Comparison of ENCODE assay signal across 1 cellular context in the genomic region with DNA sequence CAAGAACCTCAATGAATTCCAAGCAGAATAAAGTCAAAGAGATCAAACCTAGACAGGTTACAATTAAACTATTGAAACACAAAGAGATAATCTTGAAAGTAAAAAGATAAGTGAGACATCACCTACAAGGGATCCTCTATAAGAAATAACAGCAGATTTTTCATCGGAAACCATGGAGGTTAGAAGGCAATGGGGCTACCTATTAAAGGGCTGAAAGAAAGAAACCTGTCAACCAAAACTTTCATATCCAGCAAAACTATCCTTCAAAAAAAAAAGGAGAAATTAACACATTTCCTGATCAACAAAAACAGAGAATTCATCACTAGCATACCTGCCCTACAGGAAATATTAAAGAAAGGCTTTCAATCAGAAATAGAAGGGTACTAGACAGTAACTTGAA.
TF ChIP-seq lines count a peak whose summit lies in the region.

No MANE protein-coding gene starts in this region.

TF ChIP-seq in GM23338, 12 proteins besides CTCF, POLR2A, EP300 and RAD21 (continued from another document):
- TF ChIP-seq, protein P1, sequence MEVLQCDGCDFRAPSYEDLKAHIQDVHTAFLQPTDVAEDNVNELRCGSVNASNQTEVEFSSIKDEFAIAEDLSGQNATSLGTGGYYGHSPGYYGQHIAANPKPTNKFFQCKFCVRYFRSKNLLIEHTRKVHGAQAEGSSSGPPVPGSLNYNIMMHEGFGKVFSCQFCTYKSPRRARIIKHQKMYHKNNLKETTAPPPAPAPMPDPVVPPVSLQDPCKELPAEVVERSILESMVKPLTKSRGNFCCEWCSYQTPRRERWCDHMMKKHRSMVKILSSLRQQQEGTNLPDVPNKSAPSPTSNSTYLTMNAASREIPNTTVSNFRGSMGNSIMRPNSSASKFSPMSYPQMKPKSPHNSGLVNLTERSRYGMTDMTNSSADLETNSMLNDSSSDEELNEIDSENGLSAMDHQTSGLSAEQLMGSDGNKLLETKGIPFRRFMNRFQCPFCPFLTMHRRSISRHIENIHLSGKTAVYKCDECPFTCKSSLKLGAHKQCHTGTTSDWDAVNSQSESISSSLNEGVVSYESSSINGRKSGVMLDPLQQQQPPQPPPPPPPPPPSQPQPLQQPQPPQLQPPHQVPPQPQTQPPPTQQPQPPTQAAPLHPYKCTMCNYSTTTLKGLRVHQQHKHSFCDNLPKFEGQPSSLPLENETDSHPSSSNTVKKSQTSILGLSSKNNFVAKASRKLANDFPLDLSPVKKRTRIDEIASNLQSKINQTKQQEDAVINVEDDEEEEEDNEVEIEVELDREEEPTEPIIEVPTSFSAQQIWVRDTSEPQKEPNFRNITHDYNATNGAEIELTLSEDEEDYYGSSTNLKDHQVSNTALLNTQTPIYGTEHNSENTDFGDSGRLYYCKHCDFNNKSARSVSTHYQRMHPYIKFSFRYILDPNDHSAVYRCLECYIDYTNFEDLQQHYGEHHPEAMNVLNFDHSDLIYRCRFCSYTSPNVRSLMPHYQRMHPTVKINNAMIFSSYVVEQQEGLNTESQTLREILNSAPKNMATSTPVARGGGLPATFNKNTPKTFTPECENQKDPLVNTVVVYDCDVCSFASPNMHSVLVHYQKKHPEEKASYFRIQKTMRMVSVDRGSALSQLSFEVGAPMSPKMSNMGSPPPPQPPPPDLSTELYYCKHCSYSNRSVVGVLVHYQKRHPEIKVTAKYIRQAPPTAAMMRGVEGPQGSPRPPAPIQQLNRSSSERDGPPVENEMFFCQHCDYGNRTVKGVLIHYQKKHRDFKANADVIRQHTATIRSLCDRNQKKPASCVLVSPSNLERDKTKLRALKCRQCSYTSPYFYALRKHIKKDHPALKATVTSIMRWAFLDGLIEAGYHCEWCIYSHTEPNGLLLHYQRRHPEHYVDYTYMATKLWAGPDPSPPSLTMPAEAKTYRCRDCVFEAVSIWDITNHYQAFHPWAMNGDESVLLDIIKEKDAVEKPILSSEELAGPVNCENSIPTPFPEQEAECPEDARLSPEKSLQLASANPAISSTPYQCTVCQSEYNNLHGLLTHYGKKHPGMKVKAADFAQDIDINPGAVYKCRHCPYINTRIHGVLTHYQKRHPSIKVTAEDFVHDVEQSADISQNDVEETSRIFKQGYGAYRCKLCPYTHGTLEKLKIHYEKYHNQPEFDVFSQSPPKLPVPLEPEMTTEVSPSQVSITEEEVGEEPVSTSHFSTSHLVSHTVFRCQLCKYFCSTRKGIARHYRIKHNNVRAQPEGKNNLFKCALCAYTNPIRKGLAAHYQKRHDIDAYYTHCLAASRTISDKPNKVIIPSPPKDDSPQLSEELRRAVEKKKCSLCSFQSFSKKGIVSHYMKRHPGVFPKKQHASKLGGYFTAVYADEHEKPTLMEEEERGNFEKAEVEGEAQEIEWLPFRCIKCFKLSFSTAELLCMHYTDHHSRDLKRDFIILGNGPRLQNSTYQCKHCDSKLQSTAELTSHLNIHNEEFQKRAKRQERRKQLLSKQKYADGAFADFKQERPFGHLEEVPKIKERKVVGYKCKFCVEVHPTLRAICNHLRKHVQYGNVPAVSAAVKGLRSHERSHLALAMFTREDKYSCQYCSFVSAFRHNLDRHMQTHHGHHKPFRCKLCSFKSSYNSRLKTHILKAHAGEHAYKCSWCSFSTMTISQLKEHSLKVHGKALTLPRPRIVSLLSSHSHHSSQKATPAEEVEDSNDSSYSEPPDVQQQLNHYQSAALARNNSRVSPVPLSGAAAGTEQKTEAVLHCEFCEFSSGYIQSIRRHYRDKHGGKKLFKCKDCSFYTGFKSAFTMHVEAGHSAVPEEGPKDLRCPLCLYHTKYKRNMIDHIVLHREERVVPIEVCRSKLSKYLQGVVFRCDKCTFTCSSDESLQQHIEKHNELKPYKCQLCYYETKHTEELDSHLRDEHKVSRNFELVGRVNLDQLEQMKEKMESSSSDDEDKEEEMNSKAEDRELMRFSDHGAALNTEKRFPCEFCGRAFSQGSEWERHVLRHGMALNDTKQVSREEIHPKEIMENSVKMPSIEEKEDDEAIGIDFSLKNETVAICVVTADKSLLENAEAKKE (CRISPR knock-in tag; IDR thresholded peaks at IDR 0.05): no peak
- no peak for TF ChIP-seq ZNF114 (CRISPR knock-in tag; IDR thresholded peaks at IDR 0.05)
- no peak for TF ChIP-seq EZH2 (IDR thresholded peaks at IDR 0.05; ENCODE audit: low read depth, unreplicated experiment)
- TF ChIP-seq CREB1 (CRISPR knock-in tag; IDR thresholded peaks at IDR 0.05; ENCODE audit: low read depth): no peak
- no peak for TF ChIP-seq NANOG (IDR thresholded peaks at IDR 0.05; ENCODE audit: borderline replicate concordance)
- TF ChIP-seq STAT1 (IDR thresholded peaks at IDR 0.05; ENCODE audit: unreplicated experiment): no peak
- TF ChIP-seq, protein P2, sequence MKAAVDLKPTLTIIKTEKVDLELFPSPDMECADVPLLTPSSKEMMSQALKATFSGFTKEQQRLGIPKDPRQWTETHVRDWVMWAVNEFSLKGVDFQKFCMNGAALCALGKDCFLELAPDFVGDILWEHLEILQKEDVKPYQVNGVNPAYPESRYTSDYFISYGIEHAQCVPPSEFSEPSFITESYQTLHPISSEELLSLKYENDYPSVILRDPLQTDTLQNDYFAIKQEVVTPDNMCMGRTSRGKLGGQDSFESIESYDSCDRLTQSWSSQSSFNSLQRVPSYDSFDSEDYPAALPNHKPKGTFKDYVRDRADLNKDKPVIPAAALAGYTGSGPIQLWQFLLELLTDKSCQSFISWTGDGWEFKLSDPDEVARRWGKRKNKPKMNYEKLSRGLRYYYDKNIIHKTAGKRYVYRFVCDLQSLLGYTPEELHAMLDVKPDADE (IDR thresholded peaks at IDR 0.05): no peak
- TF ChIP-seq POLR2AphosphoS5 (IDR thresholded peaks at IDR 0.05; ENCODE audit: low read depth): no peak
